Comparison of ENCODE assay signal across 20 cellular contexts in genomic region chr6:54970337-54970736, GRCh38.
"Had no signal": no experiment of that assay in that cellular context is flagged by ENCODE, and none has a peak within 500 bp of the region (broad histone marks: within the 10 kb centered on the region; RNA-seq: fewer than 3 reads in every experiment).

No MANE protein-coding gene starts in this region.

- H3K9me3 Mint-ChIP-seq: natural killer cell had no signal

- H3K4me3 ChIP-seq: esophagus squamous epithelium, right atrium auricular region, skin epidermis had no signal

- H3K27me3 ChIP-seq: esophagus squamous epithelium, right atrium auricular region had no signal

- H3K27ac ChIP-seq: esophagus squamous epithelium, right atrium auricular region, skin epidermis, WERI-Rb-1 had no signal

- DNase-seq: activated CD4-positive, alpha-beta memory T cell treated with anti-CD3 and anti-CD28 coated beads for 36 hours; activated CD4-positive, alpha-beta T cell treated with anti-CD3 and anti-CD28 coated beads for 36 hours; activated effector memory CD4-positive, alpha-beta T cell treated with Interleukin-2 at 50 U/mL for 16 hours; activated T-cell treated with anti-CD3 and anti-CD28 coated beads, Interleukin-2, amount 50 U/mL, for 4 hours; caudate nucleus; esophagus squamous epithelium; glutamatergic neuron; hypothalamus; left ventricle myocardium superior; mesenchymal stem cell; natural killer cell; stimulated activated CD4-positive, alpha-beta T cell treated with anti-CD3 and anti-CD28 coated beads, Interleukin-4, amount 100 ng/mL, for 24 hours; stimulated activated CD8-positive, alpha-beta memory T cell treated with anti-CD3 and anti-CD28 coated beads, Interleukin-4, amount 100 ng/mL, for 48 hours; stimulated activated naive CD8-positive, alpha-beta T cell treated with anti-CD3 and anti-CD28 coated beads, Interleukin-15, Interleukin-2, amounts not matched to agents 100 U/mL and 50 U/mL, for 24 hours; WERI-Rb-1 had no signal

- H3K4me1 Mint-ChIP-seq: activated CD4-positive, alpha-beta T cell treated with anti-CD3 and anti-CD28 coated beads for 36 hours; natural killer cell had no signal

- H3K36me3 ChIP-seq: esophagus squamous epithelium, right atrium auricular region, WERI-Rb-1 had no signal

- ATAC-seq: activated CD4-positive, alpha-beta T cell treated with anti-CD3 and anti-CD28 coated beads for 36 hours; activated naive CD4-positive, alpha-beta T cell treated with anti-CD3 and anti-CD28 coated beads, Interleukin-2, amount 50 U/mL, for 72 hours; activated T-cell treated with anti-CD3 and anti-CD28 coated beads, Interleukin-2, amount 50 U/mL, for 4 hours; left ventricle myocardium superior; natural killer cell; stimulated activated naive CD8-positive, alpha-beta T cell treated with anti-CD3 and anti-CD28 coated beads, Interleukin-15, Interleukin-2, amounts not matched to agents 100 U/mL and 50 U/mL, for 24 hours had no signal

- H3K27ac Mint-ChIP-seq: activated CD4-positive, alpha-beta memory T cell treated with anti-CD3 and anti-CD28 coated beads for 36 hours; activated CD4-positive, alpha-beta T cell treated with anti-CD3 and anti-CD28 coated beads for 36 hours; activated naive CD4-positive, alpha-beta T cell treated with anti-CD3 and anti-CD28 coated beads, Interleukin-2, amount 50 U/mL, for 72 hours; natural killer cell had no signal

- H3K4me3 Mint-ChIP-seq: activated CD4-positive, alpha-beta memory T cell treated with anti-CD3 and anti-CD28 coated beads for 36 hours; activated CD4-positive, alpha-beta T cell treated with anti-CD3 and anti-CD28 coated beads for 36 hours; activated T-cell treated with anti-CD3 and anti-CD28 coated beads, Interleukin-2, amount 50 U/mL, for 4 hours; natural killer cell had no signal

- FAIRE-seq: colon, endometrium had no signal

- H3K36me3 Mint-ChIP-seq: activated CD4-positive, alpha-beta memory T cell treated with anti-CD3 and anti-CD28 coated beads for 36 hours; activated naive CD4-positive, alpha-beta T cell treated with anti-CD3 and anti-CD28 coated beads, Interleukin-2, amount 50 U/mL, for 72 hours had no signal

- H3K4me1 ChIP-seq: right atrium auricular region had no signal

- H3K9me3 ChIP-seq: esophagus squamous epithelium, right atrium auricular region had no signal
